8 cellular contexts compared by ENCODE assay signal in genomic region chr2:43131051-43131889, GRCh38.
DNase-seq lines count a peak whose midpoint lies in the region; ATAC-seq and TF ChIP-seq lines count a peak whose summit lies in the region.

No MANE protein-coding gene starts in this region.

- peak; percentile 68 for TF ChIP-seq CTCF in NB4 (IDR thresholded peaks at IDR 0.05; ENCODE audit: low read depth, low read length)

- H3K36me3 Mint-ChIP-seq in activated CD4-positive, alpha-beta T cell treated with anti-CD3 and anti-CD28 coated beads, Interleukin-2, amount 10 ng/mL, durations not matched to agents 7 days and 5 days (ENCODE audit: low read depth): no peaks in the 10 kb centered on the region
- no peaks in the 10 kb centered on the region for H3K36me3 Mint-ChIP-seq in dendritic cell treated with granulocyte-macrophage colony-stimulating factor and Interleukin-4, amounts not matched to agents 40 ng/mL and 50 ng/mL, for 4 days (ENCODE audit: low read depth)

- H3K27me3 Mint-ChIP-seq in activated CD4-positive, alpha-beta T cell treated with anti-CD3 and anti-CD28 coated beads, Interleukin-2, amount 10 ng/mL, durations not matched to agents 7 days and 5 days: no peaks in the 10 kb centered on the region
- H3K27me3 Mint-ChIP-seq in dendritic cell treated with granulocyte-macrophage colony-stimulating factor and Interleukin-4, amounts not matched to agents 40 ng/mL and 50 ng/mL, for 4 days: no peaks in the 10 kb centered on the region

- H3K4me1 Mint-ChIP-seq in activated CD4-positive, alpha-beta T cell treated with anti-CD3 and anti-CD28 coated beads, Interleukin-2, amount 10 ng/mL, durations not matched to agents 7 days and 5 days: peaks cover 93% of the 10 kb centered on the region
- H3K4me1 Mint-ChIP-seq in dendritic cell treated with granulocyte-macrophage colony-stimulating factor and Interleukin-4, amounts not matched to agents 40 ng/mL and 50 ng/mL, for 4 days (ENCODE audit: low read depth): peaks cover 91% of the 10 kb centered on the region

- peak overlapping the region; percentile 97 for H3K27ac Mint-ChIP-seq in activated CD4-positive, alpha-beta T cell treated with anti-CD3 and anti-CD28 coated beads, Interleukin-2, amount 10 ng/mL, durations not matched to agents 7 days and 5 days
- peak overlapping the region; percentile 84 for H3K27ac Mint-ChIP-seq in dendritic cell treated with granulocyte-macrophage colony-stimulating factor and Interleukin-4, amounts not matched to agents 40 ng/mL and 50 ng/mL, for 4 days

- DNase-seq in COLO668 (lab: John Stamatoyannopoulos, UW; ENCODE audit: unreplicated experiment): peak; percentile 68
- DNase-seq in NB4 (ENCODE audit: low read depth): peak; percentile 99
- peak; percentile 91 for DNase-seq in activated CD4-positive, alpha-beta T cell treated with anti-CD3 and anti-CD28 coated beads, Interleukin-2, amount 10 ng/mL, durations not matched to agents 7 days and 5 days
- peak; percentile 70 for DNase-seq in medulla oblongata (ENCODE audit: extremely low spot score)
- peak; percentile 64 to 67 for DNase-seq in stimulated activated CD8-positive, alpha-beta memory T cell treated with anti-CD3 and anti-CD28 coated beads, Interleukin-2, amount 100 ng/mL, for 1 hour (ENCODE audit: low read depth in 2 of 2)

- POLR2A ChIA-PET in activated CD4-positive, alpha-beta T cell treated with anti-CD3 and anti-CD28 coated beads, Interleukin-2, amount 10 ng/mL, durations not matched to agents 7 days and 5 days (lab: Charles Lee): interaction anchor here (3.2 kb wide), 1 partner anchor 96 kb away, joined by 18 read pairs; the partner anchor contains the start of gene ZFP36L2

- intact Hi-C loops in dendritic cell treated with granulocyte-macrophage colony-stimulating factor and Interleukin-4, amounts not matched to agents 40 ng/mL and 50 ng/mL, for 4 days (cut with micrococcal nuclease): loop anchor here (2.0 to 10.0 kb wide), 4 partner anchors 36 to 351 kb away; partner anchors contain the start of gene ZFP36L2

- H3K4me3 Mint-ChIP-seq in activated CD4-positive, alpha-beta T cell treated with anti-CD3 and anti-CD28 coated beads, Interleukin-2, amount 10 ng/mL, durations not matched to agents 7 days and 5 days: peak overlapping the region; percentile 59
- H3K4me3 Mint-ChIP-seq in dendritic cell treated with granulocyte-macrophage colony-stimulating factor and Interleukin-4, amounts not matched to agents 40 ng/mL and 50 ng/mL, for 4 days: peak overlapping the region; percentile 17

- no peak for TF ChIP-seq POLR2A in NB4 (IDR thresholded peaks at IDR 0.05; ENCODE audit: extremely low read depth, insufficient read length)

- peak overlapping the region; percentile 37 for H3K4me3 ChIP-seq in NB4 (ENCODE audit: low read depth, low read length)

- peak; percentile 47 for ATAC-seq in GM21529 (IDR thresholded peaks at IDR 0.05; ENCODE audit: unreplicated experiment)
- ATAC-seq in HG02973 (IDR thresholded peaks at IDR 0.05; ENCODE audit: unreplicated experiment): no peak

- CTCF ChIA-PET in activated CD4-positive, alpha-beta T cell treated with anti-CD3 and anti-CD28 coated beads, Interleukin-2, amount 10 ng/mL, durations not matched to agents 7 days and 5 days (lab: Charles Lee): interaction anchor here (1.2 to 24.4 kb wide), 7 partner anchors 10 to 354 kb away, joined by 3 to 525 read pairs (median 3); partner anchors contain the start of gene ZFP36L2

- no peaks in the 10 kb centered on the region for H3K9me3 Mint-ChIP-seq in activated CD4-positive, alpha-beta T cell treated with anti-CD3 and anti-CD28 coated beads, Interleukin-2, amount 10 ng/mL, durations not matched to agents 7 days and 5 days
- H3K9me3 Mint-ChIP-seq in dendritic cell treated with granulocyte-macrophage colony-stimulating factor and Interleukin-4, amounts not matched to agents 40 ng/mL and 50 ng/mL, for 4 days: no peaks in the 10 kb centered on the region
